17 cellular contexts compared by ENCODE assay signal in the genomic region with DNA sequence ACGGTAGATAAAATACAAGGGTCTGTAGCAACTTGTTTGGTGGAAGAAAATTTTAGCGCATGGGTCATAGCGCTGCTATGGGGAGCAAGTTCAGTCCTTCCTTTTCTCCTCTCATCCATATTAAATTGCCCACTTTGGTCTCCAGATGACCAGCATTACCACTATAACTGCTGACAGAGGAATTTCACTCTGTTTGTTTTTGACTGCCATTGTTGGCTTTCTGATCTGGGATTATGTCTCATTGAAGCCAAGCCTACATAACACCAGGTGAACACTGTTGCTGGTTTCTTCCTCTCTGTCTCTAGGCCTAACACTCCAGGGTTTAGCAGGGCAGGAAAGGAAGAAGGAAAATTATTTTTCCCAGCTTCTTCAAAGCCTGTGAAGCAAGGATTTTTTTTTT. TPM values are rescaled to one million over a fixed set of nuclear protein-coding genes. Genes with fewer than 3 reads are reported as not detected.
DNase-seq lines count a peak whose midpoint lies in the region; ATAC-seq, FAIRE-seq and TF ChIP-seq lines count a peak whose summit lies in the region.
"Had no signal": no experiment of that assay in that cellular context is flagged by ENCODE, and none has a peak within 500 bp of the region (broad histone marks: within the 10 kb centered on the region; RNA-seq: fewer than 3 reads in every experiment).

No MANE protein-coding gene starts in this region.

- WGBS in HepG2 (ENCODE audit: low lambda C conversion rate) = 93% methylated on average over 3 of the region's 3 CpGs
- WGBS in right lobe of liver (ENCODE audit: insufficient coverage, low coverage, low lambda C conversion rate, missing lambda C conversion rate) = 97% methylated on average over 3 of the region's 3 CpGs
- 95% methylated on average over 3 of the region's 3 CpGs for WGBS in GM12878 (ENCODE audit: insufficient coverage, insufficient replicate concordance, low lambda C conversion rate, missing lambda C conversion rate)

- CTCF ChIA-PET in HepG2 (lab: Yijun Ruan, JAX; ENCODE audit: low intra/inter-chr PET ratio, low total read pairs) = no interaction called here
- CTCF ChIA-PET in GM12878 (lab: Yijun Ruan, JAX) = interaction anchor here (1.1 to 3.0 kb wide), 6 partner anchors 9 to 89 kb away, joined by 3 to 17 read pairs (median 5); no protein-coding TSS in a partner anchor
- CTCF ChIA-PET in GM10248 (lab: Yijun Ruan, JAX) = interaction anchor here (1.4 to 1.9 kb wide), 3 partner anchors 56 to 89 kb away, joined by 4 to 6 read pairs (median 5); no protein-coding TSS in a partner anchor

- ATAC-seq in HepG2 (no peak), right lobe of liver (no peak), GM12878 (no peak), GM19395 (IDR thresholded peaks at IDR 0.05; ENCODE audit: unreplicated experiment) (no peak)

- intact Hi-C loops in HepG2 (cut with micrococcal nuclease; ENCODE audit: unreplicated experiment) (no loop called here), right lobe of liver (cut with DNase I) (no loop called here), GM12878 (cut with micrococcal nuclease; ENCODE audit: unreplicated experiment) (no loop called here)

- TF ChIP-seq POLR2A in HepG2 (IDR thresholded peaks at IDR 0.05; ENCODE audit: insufficient read depth in 1 of 2, low read depth in 2 of 2, low read length in 2 of 2) (no peak), right lobe of liver (IDR thresholded peaks at IDR 0.05) (no peak), GM12878 (IDR thresholded peaks at IDR 0.05; ENCODE audit: low read depth, low read length) (no peak)

- TF ChIP-seq CTCF in HepG2 (CRISPR knock-in tag; IDR thresholded peaks at IDR 0.05) (no peak), right lobe of liver (IDR thresholded peaks at IDR 0.05) (no peak), KMS-11 (conservative IDR thresholded peaks at IDR 0.05; ENCODE audit: low read depth, low read length) (no peak), GM12878 (IDR thresholded peaks at IDR 0.05 in 2 of 3, conservative IDR thresholded peaks at IDR 0.05 in 1 of 3; ENCODE audit: control insufficient read depth in 2 of 3, extremely low read depth in 1 of 3, insufficient read depth in 1 of 3, low read depth in 3 of 3, low read length in 3 of 3) (no peak), GM10248 (IDR thresholded peaks at IDR 0.05; ENCODE audit: control extremely low read depth, extremely low read depth, low read depth, missing control alignments) (no peak)

- no peaks in the 10 kb centered on the region for H3K36me3 ChIP-seq in HepG2 (replicated peaks in 1 of 2; ENCODE audit: control insufficient read depth in 1 of 2, insufficient read depth in 2 of 2, low read length in 2 of 2)
- H3K36me3 ChIP-seq in right lobe of liver = no peaks in the 10 kb centered on the region
- H3K36me3 ChIP-seq in KMS-11 (ENCODE audit: insufficient read depth) = no peaks in the 10 kb centered on the region
- no peaks in the 10 kb centered on the region for H3K36me3 ChIP-seq in GM12878 (ENCODE audit: control insufficient read depth in 2 of 2, insufficient read depth in 2 of 2, low read length in 1 of 2)
- H3K36me3 ChIP-seq: BE2C had no signal

- H3K79me2 ChIP-seq in HepG2 (ENCODE audit: insufficient read depth, low read length) (no peaks in the 10 kb centered on the region), KMS-11 (ENCODE audit: insufficient read depth, low read depth) (peaks cover 22% of the 10 kb centered on the region), GM12878 (ENCODE audit: control insufficient read depth, insufficient read depth, low read length) (peaks cover 2% of the 10 kb centered on the region)

- POLR2A ChIA-PET in HepG2 (lab: Yijun Ruan, JAX) = interaction anchor here (1.9 kb wide), 1 partner anchor 47 kb away, joined by 5 read pairs; no protein-coding TSS in a partner anchor
- POLR2A ChIA-PET in GM12878 (lab: Charles Lee) = interaction anchor here (0.9 to 1.1 kb wide), 2 partner anchors 42 to 147 kb away, joined by 3 read pairs; no protein-coding TSS in a partner anchor
- POLR2A ChIA-PET in GM10248 (lab: Yijun Ruan, JAX) = no interaction called here

- H3K4me1 ChIP-seq in HepG2 (ENCODE audit: insufficient read depth, low read length) (peaks cover 98% of the 10 kb centered on the region), right lobe of liver (peaks cover 0 to 26% (median 0%) of the 10 kb centered on the region in 4 donors), KMS-11 (ENCODE audit: low read depth, poor library complexity, severe bottlenecking) (peaks cover 97% of the 10 kb centered on the region), GM12878 (ENCODE audit: control insufficient read depth, insufficient read depth, low read length) (peaks cover 86% of the 10 kb centered on the region)
- H3K4me1 ChIP-seq: BE2C had no signal

- H3K4me3 ChIP-seq in HepG2 (replicated peaks in 1 of 3; ENCODE audit: insufficient read depth in 1 of 3, low read depth in 2 of 3, low read length in 3 of 3) = no peak overlapping the region
- H3K4me3 ChIP-seq in right lobe of liver = no peak overlapping the region
- H3K4me3 ChIP-seq in KMS-11 (IDR thresholded peaks at IDR 0.05; ENCODE audit: insufficient read depth, low read depth, low read length) = no peak overlapping the region
- H3K4me3 ChIP-seq in GM12878 = no peak overlapping the region

- no TSS peak for BruUV-seq in HepG2 (replicated peaks; lab: Mats Ljungman, UMichigan)
- BruUV-seq in GM12878 (replicated peaks; lab: Mats Ljungman, UMichigan) = no TSS peak

- H3K9ac ChIP-seq in HepG2 (ENCODE audit: insufficient read depth, low read depth, low read length) (no peak overlapping the region), KMS-11 (no peak overlapping the region), GM12878 (ENCODE audit: control insufficient read depth, insufficient read depth, low read length) (no peak overlapping the region)

- TF ChIP-seq RAD21 in HepG2 (CRISPR knock-in tag; IDR thresholded peaks at IDR 0.05) = no peak
- no peak for TF ChIP-seq RAD21 in GM12878 (IDR thresholded peaks at IDR 0.05; ENCODE audit: insufficient read depth, low read depth, low read length)

- H3K27ac ChIP-seq in HepG2 (ENCODE audit: extremely low read length, insufficient read depth, low read length) (peak overlapping the region; percentile 19), right lobe of liver (no peak overlapping the region), KMS-11 (peak overlapping the region; percentile 22; the same call in 1 of the 2 replicates), GM12878 (ENCODE audit: control insufficient read depth, insufficient read depth) (0 out of 2 replicates have a peak overlapping the region, but pooled peaks have one; percentile 38)

- H3K27me3 ChIP-seq in HepG2 (ENCODE audit: control insufficient read depth in 1 of 2, insufficient read depth in 2 of 2, low read length in 2 of 2) (no peaks in the 10 kb centered on the region), right lobe of liver (no peaks in the 10 kb centered on the region), KMS-11 (ENCODE audit: insufficient read depth, low read depth) (no peaks in the 10 kb centered on the region), GM12878 (replicated peaks in 1 of 2; ENCODE audit: control insufficient read depth in 2 of 2, insufficient read depth in 2 of 2, low read length in 1 of 2) (no peaks in the 10 kb centered on the region)
- H3K27me3 ChIP-seq: BE2C had no signal

- H2AFZ ChIP-seq in HepG2 (ENCODE audit: low read length) = no peak overlapping the region
- H2AFZ ChIP-seq in KMS-11 (ENCODE audit: low read depth) = no peak overlapping the region
- H2AFZ ChIP-seq in GM12878 (ENCODE audit: control insufficient read depth, low read depth, low read length) = no peak overlapping the region

- DNase-seq in HepG2 (ENCODE audit: low spot score) = peak; percentile 50
- no peak for DNase-seq in right lobe of liver
- no peak for DNase-seq in GM12878 (ENCODE audit: low read depth, low spot score)
- DNase-seq in mesenteric fat pad (ENCODE audit: low spot score) = no peak
- no peak for DNase-seq in GM10248 (ENCODE audit: extremely low spot score)
- DNase-seq: ACHN; BE2C; C1 segment of cervical spinal cord; Caco-2; CD4-positive, alpha-beta T cell; H9; KBM-7 had no signal

- H4K20me1 ChIP-seq in HepG2 (ENCODE audit: insufficient read depth, low read length) (no peaks in the 10 kb centered on the region), KMS-11 (ENCODE audit: insufficient read depth) (no peaks in the 10 kb centered on the region), GM12878 (ENCODE audit: control insufficient read depth, insufficient read depth) (no peaks in the 10 kb centered on the region)

- no peak for TF ChIP-seq EP300 in HepG2 (IDR thresholded peaks at IDR 0.05; ENCODE audit: low read depth in 2 of 2, low read length in 2 of 2)
- no peak for TF ChIP-seq EP300 in HepG2 (CRISPR knock-in tag; IDR thresholded peaks at IDR 0.05; ENCODE audit: borderline replicate concordance)
- TF ChIP-seq EP300 in GM12878 (IDR thresholded peaks at IDR 0.05; ENCODE audit: borderline replicate concordance in 1 of 2, control insufficient read depth in 1 of 2, low read depth in 2 of 2, low read length in 2 of 2) = no peak

- no peaks in the 10 kb centered on the region for H3K9me3 ChIP-seq in HepG2 (ENCODE audit: low read length)
- no peaks in the 10 kb centered on the region for H3K9me3 ChIP-seq in right lobe of liver
- no peaks in the 10 kb centered on the region for H3K9me3 ChIP-seq in GM12878 (replicated peaks; ENCODE audit: control insufficient read depth, insufficient read depth, low read length)
- H3K9me3 ChIP-seq: BE2C, Caco-2 had no signal

- H3K4me2 ChIP-seq in HepG2 (ENCODE audit: low read depth, low read length) (no peak overlapping the region; the same call in 1 of the 2 replicates), KMS-11 (peak overlapping the region; percentile 37; the same call in 1 of the 2 replicates), GM12878 (ENCODE audit: control insufficient read depth, insufficient read depth) (peak overlapping the region; percentile 21; the same call in 1 of the 2 replicates)

- SMC1A ChIA-PET in GM12878 (lab: Charles Lee; ENCODE audit: uncharacterized antibody, unreplicated experiment) = interaction anchor here (0.8 to 18.4 kb wide), 4 partner anchors 9 to 103 kb away, joined by 4 to 505 read pairs (median 62); no protein-coding TSS in a partner anchor

- FAIRE-seq in HepG2 (lab: Jason Lieb, UNC) (no peak), GM12878 (lab: Jason Lieb, UNC) (no peak)
- FAIRE-seq: D721Med, G401.6, H1 had no signal

- in situ Hi-C loops in HepG2 (cut with HindIII; ENCODE audit: extremely low pct_ligation_motif_present, low pct_unique_long_range_greater_than_20kb) = no loop called here
- in situ Hi-C loops in GM12878 (cut with MboI) = no loop called here

- RAD21 ChIA-PET in GM12878 (lab: Charles Lee; ENCODE audit: unreplicated experiment) = interaction anchor here (1.2 to 2.4 kb wide), 5 partner anchors 11 to 47 kb away, joined by 3 to 13 read pairs (median 5); no protein-coding TSS in a partner anchor

RNA-seq across cellular contexts. Expression of a gene that starts 6.6 kb away (rescaled TPM):
- 693 and 1,107 TPM in 2 replicates for total RNA-seq in HepG2 (2016; rRNA removed; fragmentation: Illumina TruSeq; extraction: Trizol)
- 104 and 117 TPM in 2 replicates for total RNA-seq in HepG2 (2016; cell fraction: cytosol; rRNA removed; fragmentation: Illumina TruSeq; extraction: Trizol; ENCODE audit: low read depth)
- 685 and 1,185 TPM in 2 replicates for total RNA-seq in HepG2 (2016; cell fraction: insoluble cytoplasmic fraction; rRNA removed; fragmentation: Illumina TruSeq; extraction: Trizol)
- 142 and 153 TPM in 2 replicates for total RNA-seq in HepG2 (2016; cell fraction: membrane; rRNA removed; fragmentation: Illumina TruSeq; extraction: Trizol)
- 256 and 257 TPM in 2 replicates for total RNA-seq in HepG2 (2016; cell fraction: nucleus; rRNA removed; fragmentation: Illumina TruSeq; extraction: Trizol)
- 113 and 182 TPM in 2 replicates for polyA plus RNA-seq in HepG2 (2011; rRNA removed)
- 33.5 and 65.0 TPM in 2 replicates for polyA plus RNA-seq in HepG2 (2011; cell fraction: cytosol; rRNA removed)
- polyA plus RNA-seq in HepG2 (2011; cell fraction: nucleus; rRNA removed) = 30.4 and 38.9 TPM in 2 replicates
- polyA plus RNA-seq in HepG2 (2012) = 190 and 260 TPM in 2 replicates
- 120 and 131 TPM in 2 replicates for polyA plus RNA-seq in HepG2 (2016; cell fraction: cytosol; fragmentation: Illumina TruSeq; extraction: Trizol; ENCODE audit: low read depth)
- 1,199 and 1,366 TPM in 2 replicates for polyA plus RNA-seq in HepG2 (2016; cell fraction: insoluble cytoplasmic fraction; fragmentation: Illumina TruSeq; extraction: Trizol; ENCODE audit: low read depth)
- 144 and 151 TPM in 2 replicates for polyA plus RNA-seq in HepG2 (2016; cell fraction: membrane; fragmentation: Illumina TruSeq; extraction: Trizol; ENCODE audit: low read depth)
- polyA plus RNA-seq in HepG2 (2016; cell fraction: nucleus; fragmentation: Illumina TruSeq; extraction: Trizol; ENCODE audit: insufficient read depth, low read depth) = 446 and 467 TPM in 2 replicates
- polyA minus RNA-seq in HepG2 (2011; rRNA and poly(A)+ RNA removed; ENCODE audit: low replicate concordance) = 24.7 and 28.7 TPM in 2 replicates
- polyA minus RNA-seq in HepG2 (2011; cell fraction: cytosol; rRNA and poly(A)+ RNA removed) = 45.4 and 50.6 TPM in 2 replicates
- polyA minus RNA-seq in HepG2 (2011; cell fraction: nucleus; rRNA and poly(A)+ RNA removed) = 145 and 207 TPM in 2 replicates
- 100 to 1,000 TPM in 3 of 6 experiments, 10 to 100 TPM in 3; 52.5 to 124 (median 94.9) TPM for total RNA-seq in right lobe of liver
- total RNA-seq in GM12878 (2013; cell fraction: nucleolus; rRNA removed) = 242 and 247 TPM in 2 replicates
- 468 and 620 TPM in 2 replicates for total RNA-seq in GM12878 (2014; rRNA removed)
- total RNA-seq in GM12878 (2014; rRNA removed; fragmentation: Illumina TruSeq; extraction: Trizol) = 1,079 and 1,213 TPM in 2 replicates
- total RNA-seq in GM12878 (2021) = 790 and 824 TPM in 2 replicates
- polyA plus RNA-seq in GM12878 (2011; ENCODE audit: low read depth) = 219 TPM
- 1,077 and 2,276 TPM in 2 replicates for polyA plus RNA-seq in GM12878 (2011; rRNA removed)
- 139 and 199 TPM in 2 replicates for polyA plus RNA-seq in GM12878 (2011; cell fraction: cytosol; rRNA removed)
- 177 and 416 TPM in 2 replicates for polyA plus RNA-seq in GM12878 (2011; cell fraction: nucleus; rRNA removed)
- polyA plus RNA-seq in GM12878 (2012) = 596 and 637 TPM in 2 replicates
- 871 and 973 TPM in 2 replicates for polyA plus RNA-seq in GM12878 (2014; fragmentation: Illumina TruSeq; extraction: Trizol)
- 1,000 to 10,000 TPM; 1,885 to 2,316 TPM for polyA plus RNA-seq in GM12878 (2014; fragmentation: Nextera tagmentation; extraction: Ambion mirVana)
- 789 and 1,035 TPM in 2 replicates for polyA plus RNA-seq in GM12878 (2014; rRNA removed)
- polyA plus RNA-seq in GM12878 (2016; fragmentation: Nextera tagmentation; extraction: Ambion mirVana) = 1,000 to 10,000 TPM; 2,588 to 2,785 TPM
- polyA minus RNA-seq in GM12878 (2011; rRNA and poly(A)+ RNA removed) = 84.2 and 91.5 TPM in 2 replicates
- polyA minus RNA-seq in GM12878 (2011; cell fraction: cytosol; rRNA and poly(A)+ RNA removed) = 42.5 and 72.6 TPM in 2 replicates
- polyA minus RNA-seq in GM12878 (2011; cell fraction: nucleus; rRNA and poly(A)+ RNA removed) = 133 and 270 TPM in 2 replicates
- 295 TPM for total RNA-seq in mesenteric fat pad

Comparison
In these comparisons a context has a peak if more than half of its experiments do, and no peak if none do; other contexts are left out.
1. H3K27ac ChIP-seq: peak in HepG2 (single experiment), KMS-11 (single experiment) and GM12878 (single experiment); none in right lobe of liver (0 of 3).